Comparison of ENCODE assay signal across 3 cellular contexts in the genomic region with DNA sequence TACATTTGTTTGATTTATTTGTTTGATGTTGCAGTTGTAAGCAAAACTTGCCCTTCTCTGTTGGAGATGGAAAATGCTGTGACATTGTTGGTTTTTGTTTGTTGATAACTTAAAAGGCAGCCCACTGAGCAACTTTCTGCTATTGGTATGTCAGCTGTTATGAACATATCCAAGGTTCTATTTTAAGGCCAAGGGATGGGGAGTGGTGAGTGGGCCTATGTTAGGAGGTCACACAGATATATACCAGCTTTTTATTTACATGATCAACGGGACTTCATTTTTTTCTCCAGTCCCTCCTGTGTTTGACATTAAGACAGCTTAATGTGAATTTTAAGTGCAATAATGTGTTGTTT.
TF ChIP-seq lines count a peak whose summit lies in the region.

No MANE protein-coding gene starts in this region.

TF ChIP-seq in SK-N-SH, 30 proteins besides CTCF, POLR2A, EP300 and RAD21:
- TF ChIP-seq, protein P1, sequence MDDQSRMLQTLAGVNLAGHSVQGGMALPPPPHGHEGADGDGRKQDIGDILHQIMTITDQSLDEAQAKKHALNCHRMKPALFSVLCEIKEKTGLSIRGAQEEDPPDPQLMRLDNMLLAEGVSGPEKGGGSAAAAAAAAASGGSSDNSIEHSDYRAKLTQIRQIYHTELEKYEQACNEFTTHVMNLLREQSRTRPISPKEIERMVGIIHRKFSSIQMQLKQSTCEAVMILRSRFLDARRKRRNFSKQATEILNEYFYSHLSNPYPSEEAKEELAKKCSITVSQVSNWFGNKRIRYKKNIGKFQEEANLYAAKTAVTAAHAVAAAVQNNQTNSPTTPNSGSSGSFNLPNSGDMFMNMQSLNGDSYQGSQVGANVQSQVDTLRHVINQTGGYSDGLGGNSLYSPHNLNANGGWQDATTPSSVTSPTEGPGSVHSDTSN (IDR thresholded peaks at IDR 0.05) = no peak
- TF ChIP-seq REST (IDR thresholded peaks at IDR 0.05; ENCODE audit: low read depth, low read length) (no peak), CHD2 (IDR thresholded peaks at IDR 0.05; ENCODE audit: low read length, partially characterized antibody) (no peak), TEAD4 (IDR thresholded peaks at IDR 0.05; ENCODE audit: borderline replicate concordance, insufficient read depth) (no peak), RFX5 (IDR thresholded peaks at IDR 0.05; ENCODE audit: low read length) (no peak), USF2 (IDR thresholded peaks at IDR 0.05; ENCODE audit: borderline replicate concordance, low read depth, low read length) (no peak)
- TF ChIP-seq, protein P2, sequence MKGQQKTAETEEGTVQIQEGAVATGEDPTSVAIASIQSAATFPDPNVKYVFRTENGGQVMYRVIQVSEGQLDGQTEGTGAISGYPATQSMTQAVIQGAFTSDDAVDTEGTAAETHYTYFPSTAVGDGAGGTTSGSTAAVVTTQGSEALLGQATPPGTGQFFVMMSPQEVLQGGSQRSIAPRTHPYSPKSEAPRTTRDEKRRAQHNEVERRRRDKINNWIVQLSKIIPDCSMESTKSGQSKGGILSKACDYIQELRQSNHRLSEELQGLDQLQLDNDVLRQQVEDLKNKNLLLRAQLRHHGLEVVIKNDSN (IDR thresholded peaks at IDR 0.05; ENCODE audit: borderline replicate concordance, low read depth) = no peak

TF ChIP-seq in SK-N-SH treated with all-trans-retinoic acid at 6 μM for 48 hours, 23 proteins besides CTCF, POLR2A, EP300 and RAD21 (continues in another document):
- no peak for TF ChIP-seq ARNTL (CRISPR knock-in tag; IDR thresholded peaks at IDR 0.05; ENCODE audit: borderline replicate concordance, low read depth)
- TF ChIP-seq, protein P3, sequence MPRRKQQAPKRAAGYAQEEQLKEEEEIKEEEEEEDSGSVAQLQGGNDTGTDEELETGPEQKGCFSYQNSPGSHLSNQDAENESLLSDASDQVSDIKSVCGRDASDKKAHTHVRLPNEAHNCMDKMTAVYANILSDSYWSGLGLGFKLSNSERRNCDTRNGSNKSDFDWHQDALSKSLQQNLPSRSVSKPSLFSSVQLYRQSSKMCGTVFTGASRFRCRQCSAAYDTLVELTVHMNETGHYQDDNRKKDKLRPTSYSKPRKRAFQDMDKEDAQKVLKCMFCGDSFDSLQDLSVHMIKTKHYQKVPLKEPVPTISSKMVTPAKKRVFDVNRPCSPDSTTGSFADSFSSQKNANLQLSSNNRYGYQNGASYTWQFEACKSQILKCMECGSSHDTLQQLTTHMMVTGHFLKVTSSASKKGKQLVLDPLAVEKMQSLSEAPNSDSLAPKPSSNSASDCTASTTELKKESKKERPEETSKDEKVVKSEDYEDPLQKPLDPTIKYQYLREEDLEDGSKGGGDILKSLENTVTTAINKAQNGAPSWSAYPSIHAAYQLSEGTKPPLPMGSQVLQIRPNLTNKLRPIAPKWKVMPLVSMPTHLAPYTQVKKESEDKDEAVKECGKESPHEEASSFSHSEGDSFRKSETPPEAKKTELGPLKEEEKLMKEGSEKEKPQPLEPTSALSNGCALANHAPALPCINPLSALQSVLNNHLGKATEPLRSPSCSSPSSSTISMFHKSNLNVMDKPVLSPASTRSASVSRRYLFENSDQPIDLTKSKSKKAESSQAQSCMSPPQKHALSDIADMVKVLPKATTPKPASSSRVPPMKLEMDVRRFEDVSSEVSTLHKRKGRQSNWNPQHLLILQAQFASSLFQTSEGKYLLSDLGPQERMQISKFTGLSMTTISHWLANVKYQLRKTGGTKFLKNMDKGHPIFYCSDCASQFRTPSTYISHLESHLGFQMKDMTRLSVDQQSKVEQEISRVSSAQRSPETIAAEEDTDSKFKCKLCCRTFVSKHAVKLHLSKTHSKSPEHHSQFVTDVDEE (CRISPR knock-in tag; IDR thresholded peaks at IDR 0.05) = no peak
- TF ChIP-seq ISL1 (CRISPR knock-in tag; IDR thresholded peaks at IDR 0.05) = no peak
- no peak for TF ChIP-seq ZC3H10 (CRISPR knock-in tag; IDR thresholded peaks at IDR 0.05)
- no peak for TF ChIP-seq PATZ1 (CRISPR knock-in tag; IDR thresholded peaks at IDR 0.05; ENCODE audit: borderline replicate concordance)
- no peak for TF ChIP-seq ESRRG (CRISPR knock-in tag; IDR thresholded peaks at IDR 0.05)
- TF ChIP-seq TCF4 (CRISPR knock-in tag; IDR thresholded peaks at IDR 0.05; ENCODE audit: borderline replicate concordance) = no peak
- TF ChIP-seq ZNF8 (CRISPR knock-in tag; IDR thresholded peaks at IDR 0.05) = no peak
- TF ChIP-seq OSR1 (CRISPR knock-in tag; IDR thresholded peaks at IDR 0.05) = no peak
- no peak for TF ChIP-seq TOX (CRISPR knock-in tag; IDR thresholded peaks at IDR 0.05; ENCODE audit: borderline replicate concordance)
- no peak for TF ChIP-seq ZNF70 (CRISPR knock-in tag; IDR thresholded peaks at IDR 0.05)
- no peak for TF ChIP-seq ZNF565 (CRISPR knock-in tag; conservative IDR thresholded peaks at IDR 0.05; ENCODE audit: low read depth)
- no peak for TF ChIP-seq BACH2 (CRISPR knock-in tag; IDR thresholded peaks at IDR 0.05; ENCODE audit: borderline replicate concordance)
- TF ChIP-seq CSDC2 (CRISPR knock-in tag; IDR thresholded peaks at IDR 0.05) = no peak
- TF ChIP-seq, protein P4, sequence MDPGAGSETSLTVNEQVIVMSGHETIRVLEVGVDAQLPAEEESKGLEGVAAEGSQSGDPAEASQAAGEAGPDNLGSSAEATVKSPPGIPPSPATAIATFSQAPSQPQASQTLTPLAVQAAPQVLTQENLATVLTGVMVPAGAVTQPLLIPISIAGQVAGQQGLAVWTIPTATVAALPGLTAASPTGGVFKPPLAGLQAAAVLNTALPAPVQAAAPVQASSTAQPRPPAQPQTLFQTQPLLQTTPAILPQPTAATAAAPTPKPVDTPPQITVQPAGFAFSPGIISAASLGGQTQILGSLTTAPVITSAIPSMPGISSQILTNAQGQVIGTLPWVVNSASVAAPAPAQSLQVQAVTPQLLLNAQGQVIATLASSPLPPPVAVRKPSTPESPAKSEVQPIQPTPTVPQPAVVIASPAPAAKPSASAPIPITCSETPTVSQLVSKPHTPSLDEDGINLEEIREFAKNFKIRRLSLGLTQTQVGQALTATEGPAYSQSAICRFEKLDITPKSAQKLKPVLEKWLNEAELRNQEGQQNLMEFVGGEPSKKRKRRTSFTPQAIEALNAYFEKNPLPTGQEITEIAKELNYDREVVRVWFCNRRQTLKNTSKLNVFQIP (CRISPR knock-in tag; IDR thresholded peaks at IDR 0.05; ENCODE audit: borderline replicate concordance, low read depth) = no peak
- no peak for TF ChIP-seq ZFP3 (CRISPR knock-in tag; IDR thresholded peaks at IDR 0.05)
- no peak for TF ChIP-seq PPARA (CRISPR knock-in tag; IDR thresholded peaks at IDR 0.05; ENCODE audit: borderline replicate concordance)
- no peak for TF ChIP-seq ZFP30 (CRISPR knock-in tag; IDR thresholded peaks at IDR 0.05)

TF ChIP-seq in endothelial cell of umbilical vein, 7 proteins besides CTCF, POLR2A, EP300 and RAD21:
- no peak for TF ChIP-seq EZH2 (IDR thresholded peaks at IDR 0.05; ENCODE audit: borderline replicate concordance, low read depth, low read length, severe bottlenecking)
- no peak for TF ChIP-seq MAX (IDR thresholded peaks at IDR 0.05; ENCODE audit: insufficient read depth, insufficient read length)
- TF ChIP-seq GATA2 (IDR thresholded peaks at IDR 0.05; ENCODE audit: insufficient read depth, insufficient read length, low read depth, low read length) = no peak
- no peak for TF ChIP-seq FOS (IDR thresholded peaks at IDR 0.05; ENCODE audit: borderline replicate concordance, insufficient read depth, low read length)
- no peak for TF ChIP-seq MYC (IDR thresholded peaks at IDR 0.05; ENCODE audit: low read depth, low read length)
- TF ChIP-seq JUN (IDR thresholded peaks at IDR 0.05; ENCODE audit: borderline replicate concordance, insufficient read depth, insufficient read length, low read depth) = no peak
- no peak for TF ChIP-seq POLR2AphosphoS5 (IDR thresholded peaks at IDR 0.05; ENCODE audit: insufficient read depth, low read depth, low read length)
